Comparison of ENCODE assay signal across 16 cellular contexts in the genomic region with DNA sequence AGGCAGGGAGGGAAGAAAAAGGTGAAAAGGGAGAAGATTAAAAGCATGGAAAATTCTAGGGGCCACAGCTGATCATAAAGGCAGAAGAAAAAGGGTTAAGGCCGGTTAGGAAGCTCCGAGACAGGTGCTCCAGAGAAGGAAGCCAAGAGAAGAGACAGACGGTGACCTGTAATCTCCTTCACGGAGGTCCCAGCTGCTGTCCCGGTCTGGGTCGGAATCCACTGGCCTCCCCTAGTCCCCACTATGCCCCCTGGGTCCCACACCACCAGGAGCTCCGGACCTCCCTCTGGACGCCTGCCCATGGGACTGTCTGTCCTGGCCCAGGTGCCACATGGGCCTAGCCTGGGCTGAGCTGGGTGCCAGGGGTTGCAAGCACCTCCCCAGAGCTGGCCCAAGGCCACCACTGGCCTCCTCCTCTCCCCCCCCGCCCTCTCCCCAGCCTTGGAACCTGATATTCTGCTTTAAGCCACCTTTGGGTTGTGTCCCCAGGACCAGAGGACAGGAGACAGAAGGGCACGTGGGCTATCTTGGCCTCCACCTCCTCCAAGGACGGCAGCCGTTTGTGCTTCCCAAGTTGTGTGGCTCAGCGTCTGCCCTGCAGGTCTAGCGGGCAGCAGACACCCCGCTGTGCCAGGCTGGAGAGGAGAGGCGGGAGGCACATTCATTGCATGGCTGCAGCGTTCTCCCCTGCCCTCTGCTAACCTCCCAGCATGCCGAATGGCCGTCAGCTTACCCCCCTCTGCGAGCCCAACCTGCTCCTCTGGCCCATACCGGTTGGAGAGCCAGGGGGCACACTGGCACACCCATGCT.
DNase-seq lines count a peak whose midpoint lies in the region; ATAC-seq, FAIRE-seq and TF ChIP-seq lines count a peak whose summit lies in the region.
"Had no signal": no experiment of that assay in that cellular context is flagged by ENCODE, and none has a peak within 500 bp of the region (broad histone marks: within the 10 kb centered on the region; RNA-seq: fewer than 3 reads in every experiment).

No MANE protein-coding gene starts in this region.

- H3K4me3 ChIP-seq in HepG2 (replicated peaks in 1 of 3; ENCODE audit: insufficient read depth in 1 of 3, low read depth in 2 of 3, low read length in 3 of 3) = no peak overlapping the region
- no peak overlapping the region for H3K4me3 ChIP-seq in right lobe of liver
- H3K4me3 ChIP-seq in Panc1 (ENCODE audit: low read depth in 2 of 2, low read length in 2 of 2) = no peak overlapping the region
- H3K4me3 ChIP-seq: K562, SJCRH30 had no signal

- POLR2A ChIA-PET in HepG2 (lab: Yijun Ruan, JAX) = no interaction called here
- POLR2A ChIA-PET in Panc1 (lab: Charles Lee) = interaction anchor here (0.6 kb wide), 1 partner anchor 384 kb away, joined by 3 read pairs; no protein-coding TSS in a partner anchor

- no peaks in the 10 kb centered on the region for H3K36me3 Mint-ChIP-seq in glutamatergic neuron (ENCODE audit: unreplicated experiment)
- H3K36me3 Mint-ChIP-seq: CD14-positive monocyte had no signal

- H3K9ac ChIP-seq in HepG2 (ENCODE audit: insufficient read depth, low read depth, low read length) = no peak overlapping the region

- peaks cover 39 to 97% of the 10 kb centered on the region in 2 experiments for H3K27me3 ChIP-seq in HepG2 (ENCODE audit: control insufficient read depth in 1 of 2, insufficient read depth in 2 of 2, low read length in 2 of 2)
- peaks cover 0 to 7% of the 10 kb centered on the region in 2 donors for H3K27me3 ChIP-seq in right lobe of liver
- peaks cover 20% of the 10 kb centered on the region for H3K27me3 ChIP-seq in Panc1 (ENCODE audit: control insufficient read depth, insufficient read depth, low read length)

- no peak for TF ChIP-seq POLR2A in HepG2 (IDR thresholded peaks at IDR 0.05; ENCODE audit: insufficient read depth in 1 of 2, low read depth in 2 of 2, low read length in 2 of 2)
- no peak for TF ChIP-seq POLR2A in right lobe of liver (IDR thresholded peaks at IDR 0.05)

- TF ChIP-seq EP300 in HepG2 (IDR thresholded peaks at IDR 0.05; ENCODE audit: low read depth in 2 of 2, low read length in 2 of 2) (no peak), HepG2 (CRISPR knock-in tag; IDR thresholded peaks at IDR 0.05; ENCODE audit: borderline replicate concordance) (no peak)

- H3K27ac ChIP-seq in HepG2 (ENCODE audit: extremely low read length, insufficient read depth, low read length) = no peak overlapping the region
- H3K27ac ChIP-seq in right lobe of liver = no peak overlapping the region
- no peak overlapping the region for H3K27ac ChIP-seq in Panc1 (ENCODE audit: low read length)
- H3K27ac ChIP-seq: SJCRH30 had no signal

- no peak overlapping the region for H3K4me2 ChIP-seq in HepG2 (ENCODE audit: low read depth, low read length)

- CTCF ChIA-PET in HepG2 (lab: Yijun Ruan, JAX; ENCODE audit: low intra/inter-chr PET ratio, low total read pairs) = no interaction called here
- CTCF ChIA-PET in Panc1 (lab: Charles Lee) = interaction anchor here (0.6 to 1.2 kb wide), 3 partner anchors 89 to 224 kb away, joined by 3 to 4 read pairs (median 3); no protein-coding TSS in a partner anchor

- H3K9me3 Mint-ChIP-seq in glutamatergic neuron (ENCODE audit: unreplicated experiment) = peaks cover 13% of the 10 kb centered on the region

- H2AFZ ChIP-seq in HepG2 (ENCODE audit: low read length) = no peak overlapping the region

- 3% methylated on average over 9 of the region's 21 CpGs for WGBS in HepG2 (ENCODE audit: low lambda C conversion rate)
- 37% methylated on average over 5 of the region's 21 CpGs for WGBS in right lobe of liver (ENCODE audit: insufficient coverage, low coverage, low lambda C conversion rate, missing lambda C conversion rate)

- H3K9me3 ChIP-seq in HepG2 (ENCODE audit: low read length) (no peaks in the 10 kb centered on the region), right lobe of liver (no peaks in the 10 kb centered on the region), Panc1 (ENCODE audit: control insufficient read depth, insufficient read depth, low read depth, low read length) (no peaks in the 10 kb centered on the region)
- H3K9me3 ChIP-seq: Caco-2, SJCRH30 had no signal

- H3K4me1 ChIP-seq in HepG2 (ENCODE audit: insufficient read depth, low read length) (no peaks in the 10 kb centered on the region), right lobe of liver (no peaks in the 10 kb centered on the region), Panc1 (ENCODE audit: control insufficient read depth, insufficient read depth, low read length) (peaks cover 3% of the 10 kb centered on the region; the same call in 1 of the 2 replicates)
- H3K4me1 ChIP-seq: Caco-2 had no signal

- no peaks in the 10 kb centered on the region for H3K79me2 ChIP-seq in HepG2 (ENCODE audit: insufficient read depth, low read length)

- H4K20me1 ChIP-seq in HepG2 (ENCODE audit: insufficient read depth, low read length) = peaks cover 9% of the 10 kb centered on the region; the same call in 1 of the 2 replicates

- BruUV-seq in HepG2 (replicated peaks; lab: Mats Ljungman, UMichigan) = no TSS peak
- BruUV-seq in Panc1 (replicated peaks; lab: Mats Ljungman, UMichigan) = no TSS peak

- intact Hi-C loops in HepG2 (cut with micrococcal nuclease; ENCODE audit: unreplicated experiment) = no loop called here
- intact Hi-C loops in right lobe of liver (cut with DNase I) = no loop called here
- intact Hi-C loops in Panc1 (cut with micrococcal nuclease; ENCODE audit: unreplicated experiment) = no loop called here

- ATAC-seq in HepG2 (no peak), right lobe of liver (no peak), Panc1 (0 out of 2 replicates have a peak, but pooled peaks have one; percentile 29), GM21367 (IDR thresholded peaks at IDR 0.05; ENCODE audit: unreplicated experiment) (no peak), HG03342 (IDR thresholded peaks at IDR 0.05; ENCODE audit: unreplicated experiment) (no peak)
- ATAC-seq: K562 had no signal

- H3K27me3 Mint-ChIP-seq in glutamatergic neuron (ENCODE audit: unreplicated experiment) = peaks cover 21% of the 10 kb centered on the region

- H3K36me3 ChIP-seq in HepG2 (replicated peaks in 1 of 2; ENCODE audit: control insufficient read depth in 1 of 2, insufficient read depth in 2 of 2, low read length in 2 of 2) = no peaks in the 10 kb centered on the region
- H3K36me3 ChIP-seq in right lobe of liver = no peaks in the 10 kb centered on the region
- H3K36me3 ChIP-seq in Panc1 (ENCODE audit: control insufficient read depth, insufficient read depth, low read length) = no peaks in the 10 kb centered on the region
- H3K36me3 ChIP-seq: SJCRH30 had no signal

- FAIRE-seq in HepG2 (lab: Jason Lieb, UNC) = no peak
- FAIRE-seq: K562 had no signal

- TF ChIP-seq CTCF in HepG2 (CRISPR knock-in tag; IDR thresholded peaks at IDR 0.05) (no peak), right lobe of liver (IDR thresholded peaks at IDR 0.05) (no peak), Panc1 (IDR thresholded peaks at IDR 0.05) (no peak), glutamatergic neuron (IDR thresholded peaks at IDR 0.05; ENCODE audit: partially characterized antibody, unreplicated experiment) (no peak)

- H3K4me3 Mint-ChIP-seq in glutamatergic neuron (ENCODE audit: unreplicated experiment) = peak overlapping the region; percentile 32
- H3K4me3 Mint-ChIP-seq: CD14-positive monocyte had no signal

- in situ Hi-C loops in HepG2 (cut with HindIII; ENCODE audit: extremely low pct_ligation_motif_present, low pct_unique_long_range_greater_than_20kb) = no loop called here
- in situ Hi-C loops in Panc1 (cut with HindIII; ENCODE audit: low pct_unique_long_range_greater_than_20kb, low sequenced_read_pairs) = no loop called here

- DNase-seq in HepG2 (ENCODE audit: low spot score) = no peak
- no peak for DNase-seq in right lobe of liver
- DNase-seq in Panc1 (ENCODE audit: low read depth, low spot score) = no peak
- no peak for DNase-seq in glutamatergic neuron
- DNase-seq in stimulated activated naive CD4-positive, alpha-beta T cell (lab: John Stamatoyannopoulos, UW) = no peak
- DNase-seq: AML-193, Caco-2, DMS53, NCI-H2029 treated with DMSO at 0.1 percent for 48 hours, NCI-H2171 treated with DMSO at 0.1 percent for 48 hours, NCI-H510A had no signal

- H3K27ac Mint-ChIP-seq in glutamatergic neuron (ENCODE audit: unreplicated experiment) = no peak overlapping the region
- H3K27ac Mint-ChIP-seq: CD14-positive monocyte had no signal

- peaks cover 8% of the 10 kb centered on the region for H3K4me1 Mint-ChIP-seq in glutamatergic neuron (ENCODE audit: low read depth, unreplicated experiment)
- H3K4me1 Mint-ChIP-seq: CD14-positive monocyte had no signal

- no peak for TF ChIP-seq RAD21 in HepG2 (CRISPR knock-in tag; IDR thresholded peaks at IDR 0.05)

TF ChIP-seq in HepG2, 621 proteins besides CTCF, POLR2A, EP300 and RAD21:
- TF ChIP-seq ZNF839 (CRISPR knock-in tag; IDR thresholded peaks at IDR 0.05; ENCODE audit: borderline replicate concordance) = 0 out of 2 replicates have a peak, but pooled peaks have one; percentile 16
- no peak for TF ChIP-seq ZNF496 (CRISPR knock-in tag; IDR thresholded peaks at IDR 0.05; ENCODE audit: insufficient replicate concordance)
